ENCODE assay signal across 15 cellular contexts in the genomic region with DNA sequence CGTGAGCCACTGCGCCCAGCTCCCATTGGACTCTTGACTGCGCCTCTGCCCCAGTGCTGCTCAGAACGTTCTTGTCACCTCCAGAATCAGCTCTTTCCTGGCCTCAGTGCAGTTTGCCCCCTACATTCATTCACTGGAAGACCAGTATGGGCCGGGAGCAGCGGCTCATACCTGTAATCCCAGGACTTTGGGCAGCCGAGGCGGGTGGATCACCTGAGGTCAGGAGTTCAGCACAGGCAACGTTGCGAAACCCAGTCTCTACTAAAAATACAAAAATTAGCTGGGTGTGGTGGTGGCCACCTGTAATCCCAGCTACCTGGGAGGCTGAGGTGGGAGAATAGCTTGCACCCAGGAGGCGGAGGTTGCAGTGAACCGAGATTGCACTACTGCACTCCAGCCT. TPM values are rescaled to one million over a fixed set of nuclear protein-coding genes. Genes with fewer than 3 reads are reported as not detected.
DNase-seq lines count a peak whose midpoint lies in the region; ATAC-seq, FAIRE-seq and TF ChIP-seq lines count a peak whose summit lies in the region.
"Not testable (repeated sequence)": the region's sequence is repeated elsewhere in the genome, so short reads cannot be mapped to it uniquely, and the experiment has no call there.
"Had no signal": no experiment of that assay in that cellular context is flagged by ENCODE, and none has a peak within 500 bp of the region (broad histone marks: within the 10 kb centered on the region; RNA-seq: fewer than 3 reads in every experiment).

No MANE protein-coding gene starts in this region.

- POLR2A ChIA-PET in HepG2 (lab: Yijun Ruan, JAX), result interaction anchor here (0.8 to 2.0 kb wide), 9 partner anchors 41 to 155 kb away, joined by 3 to 9 read pairs (median 4); a partner anchor contains a TSS

- H3K36me3 ChIP-seq in Peyer's patch (peaks cover 0 to 24% (median 0%) of the 10 kb centered on the region in 3 donors), HepG2 (replicated peaks in 1 of 2; ENCODE audit: control insufficient read depth in 1 of 2, insufficient read depth in 2 of 2, low read length in 2 of 2) (peaks cover 13 to 26% of the 10 kb centered on the region in 2 experiments; a peak in 4 of 5 replicates), osteoblast (ENCODE audit: insufficient read depth, low read length) (peaks cover 13% of the 10 kb centered on the region)
- H3K36me3 ChIP-seq in right lobe of liver, result not testable (repeated sequence)

- DNase-seq in Peyer's patch (peak in 2 of 3 donors; percentile 65 to 66), HepG2 (ENCODE audit: low spot score) (peak; percentile 48), right lobe of liver (peak in 2 of 3 donors; percentile 83), osteoblast (ENCODE audit: insufficient read length, low spot score, missing footprints) (peak; percentile 15)
- not testable (repeated sequence) for DNase-seq in left colon

- peak overlapping the region in 3 of 4 donors; percentile 51 to 90 (median 84) for H3K27ac ChIP-seq in Peyer's patch
- H3K27ac ChIP-seq in VCaP, result peak overlapping the region; percentile 73
- peak overlapping the region; percentile 78 for H3K27ac ChIP-seq in HepG2 (ENCODE audit: extremely low read length, insufficient read depth, low read length)
- peak overlapping the region in 2 of 3 donors; percentile 3 to 71 for H3K27ac ChIP-seq in right lobe of liver
- not testable (repeated sequence) for H3K27ac ChIP-seq in osteoblast (ENCODE audit: low read depth, low read length)

- FAIRE-seq in HepG2 (lab: Jason Lieb, UNC), result not testable (repeated sequence)

- 59% methylated on average over 11 of the region's 12 CpGs for WGBS in HepG2 (ENCODE audit: low lambda C conversion rate)
- WGBS in right lobe of liver (ENCODE audit: insufficient coverage, low coverage, low lambda C conversion rate, missing lambda C conversion rate), result 42% methylated on average over 7 of the region's 12 CpGs

- not testable (repeated sequence) for TF ChIP-seq POLR2A in Peyer's patch (IDR thresholded peaks at IDR 0.05); HepG2 (IDR thresholded peaks at IDR 0.05; ENCODE audit: insufficient read depth in 1 of 2, low read depth in 2 of 2, low read length in 2 of 2); right lobe of liver (IDR thresholded peaks at IDR 0.05)

- H3K9ac ChIP-seq in HepG2 (ENCODE audit: insufficient read depth, low read depth, low read length), result not testable (repeated sequence)

- not testable (repeated sequence) for TF ChIP-seq CTCF in Peyer's patch (IDR thresholded peaks at IDR 0.05); VCaP (conservative IDR thresholded peaks at IDR 0.05); HepG2 (CRISPR knock-in tag; IDR thresholded peaks at IDR 0.05); right lobe of liver (IDR thresholded peaks at IDR 0.05); osteoblast (IDR thresholded peaks at IDR 0.05; ENCODE audit: extremely low read depth, low read depth, low read length)

- H3K4me3 ChIP-seq in Peyer's patch, result peak overlapping the region in 2 of 4 donors; percentile 5 to 30
- not testable (repeated sequence) for H3K4me3 ChIP-seq in HepG2 (replicated peaks in 1 of 3; ENCODE audit: insufficient read depth in 1 of 3, low read depth in 2 of 3, low read length in 3 of 3); right lobe of liver; osteoblast (ENCODE audit: insufficient read depth, low read length)

- not testable (repeated sequence) for TF ChIP-seq RAD21 in HepG2 (CRISPR knock-in tag; IDR thresholded peaks at IDR 0.05)

- not testable (repeated sequence) for H2AFZ ChIP-seq in HepG2 (ENCODE audit: low read length); osteoblast (ENCODE audit: low read length)

- intact Hi-C loops in left colon (cut with DNase I, micrococcal nuclease); right lobe of liver (cut with DNase I): not testable (repeated sequence)
- intact Hi-C loops in HepG2 (cut with micrococcal nuclease; ENCODE audit: unreplicated experiment), result loop anchor here (10.0 kb wide), 1 partner anchor 50 kb away; a partner anchor contains a TSS

- H3K4me1 ChIP-seq in Peyer's patch (peaks cover 0 to 48% (median 7%) of the 10 kb centered on the region in 4 donors), HepG2 (ENCODE audit: insufficient read depth, low read length) (peaks cover 47% of the 10 kb centered on the region), right lobe of liver (peaks cover 0 to 53% (median 26%) of the 10 kb centered on the region in 4 donors)
- H3K4me1 ChIP-seq in osteoblast (ENCODE audit: insufficient read depth, low read length), result not testable (repeated sequence)

- H3K27me3 ChIP-seq in Peyer's patch; HepG2 (ENCODE audit: control insufficient read depth in 1 of 2, insufficient read depth in 2 of 2, low read length in 2 of 2); right lobe of liver; osteoblast (ENCODE audit: insufficient read depth, low read length): not testable (repeated sequence)

- in situ Hi-C loops in HepG2 (cut with HindIII; ENCODE audit: extremely low pct_ligation_motif_present, low pct_unique_long_range_greater_than_20kb), result not testable (repeated sequence)

- CTCF ChIA-PET in HepG2 (lab: Yijun Ruan, JAX; ENCODE audit: low intra/inter-chr PET ratio, low total read pairs), result not testable (repeated sequence)

- not testable (repeated sequence) for H3K9me3 ChIP-seq in Peyer's patch; HepG2 (ENCODE audit: low read length); right lobe of liver; osteoblast (ENCODE audit: low read depth, low read length)

- not testable (repeated sequence) for H3K4me2 ChIP-seq in HepG2 (ENCODE audit: low read depth, low read length); osteoblast (ENCODE audit: insufficient read depth, low read length)

- peak in 1 of 2 experiments; percentile 12; a peak in 1 of 4 replicates for TF ChIP-seq EP300 in HepG2 (IDR thresholded peaks at IDR 0.05; ENCODE audit: low read depth in 2 of 2, low read length in 2 of 2)
- TF ChIP-seq EP300 in HepG2 (CRISPR knock-in tag; IDR thresholded peaks at IDR 0.05; ENCODE audit: borderline replicate concordance), result not testable (repeated sequence)

- BruUV-seq in HepG2 (replicated peaks; lab: Mats Ljungman, UMichigan), result not testable (repeated sequence)

- peaks cover 13% of the 10 kb centered on the region; the same call in 1 of the 2 replicates for H4K20me1 ChIP-seq in HepG2 (ENCODE audit: insufficient read depth, low read length)
- not testable (repeated sequence) for H4K20me1 ChIP-seq in osteoblast (ENCODE audit: insufficient read depth, low read length)

- not testable (repeated sequence) for H3K79me2 ChIP-seq in HepG2 (ENCODE audit: insufficient read depth, low read length); osteoblast (ENCODE audit: insufficient read depth, low read length)

- ATAC-seq in left colon (peak; percentile 34), HepG2 (peak; percentile 19), right lobe of liver (peak; percentile 47 to 51 (median 50))

RNA-seq across cellular contexts. Expression of a gene that starts 17.4 kb away (rescaled TPM):
- total RNA-seq in Peyer's patch (1 to 10 TPM in 2 of 4 donors, not detected in 2; 1.6 to 3.0 TPM), left colon (1 to 10 TPM; 1.3 to 1.9 TPM), HepG2 (2016; rRNA removed; fragmentation: Illumina TruSeq; extraction: Trizol) (0.13 TPM in 1 of 2 replicates, not detected in the other), right lobe of liver (under 1 TPM in 4 of 6 experiments, not detected in 2; 0.31 to 0.90 (median 0.41) TPM), osteoblast (under 0.01 TPM in 1 of 2 replicates, not detected in the other)
- total RNA-seq in HepG2 (2016; cell fraction: cytosol; rRNA removed; fragmentation: Illumina TruSeq; extraction: Trizol; ENCODE audit: low read depth), result not detected in 2 replicates
- total RNA-seq in HepG2 (2016; cell fraction: insoluble cytoplasmic fraction; rRNA removed; fragmentation: Illumina TruSeq; extraction: Trizol), result not detected in 2 replicates
- 0.15 TPM in 1 of 2 replicates, not detected in the other for total RNA-seq in HepG2 (2016; cell fraction: membrane; rRNA removed; fragmentation: Illumina TruSeq; extraction: Trizol)
- not detected in 2 replicates for total RNA-seq in HepG2 (2016; cell fraction: nucleus; rRNA removed; fragmentation: Illumina TruSeq; extraction: Trizol)
- polyA plus RNA-seq in HepG2 (2011; rRNA removed), result 0.09 TPM in 2 replicates
- 0.11 TPM in 1 of 2 replicates, not detected in the other for polyA plus RNA-seq in HepG2 (2011; cell fraction: cytosol; rRNA removed)
- 1.3 and 1.6 TPM in 2 replicates for polyA plus RNA-seq in HepG2 (2011; cell fraction: nucleus; rRNA removed)
- 0.60 and 0.79 TPM in 2 replicates for polyA plus RNA-seq in HepG2 (2012)
- polyA plus RNA-seq in HepG2 (2016; cell fraction: cytosol; fragmentation: Illumina TruSeq; extraction: Trizol; ENCODE audit: low read depth), result 0.18 and 0.26 TPM in 2 replicates
- 0.16 and 0.24 TPM in 2 replicates for polyA plus RNA-seq in HepG2 (2016; cell fraction: insoluble cytoplasmic fraction; fragmentation: Illumina TruSeq; extraction: Trizol; ENCODE audit: low read depth)
- polyA plus RNA-seq in HepG2 (2016; cell fraction: membrane; fragmentation: Illumina TruSeq; extraction: Trizol; ENCODE audit: low read depth), result 0.22 and 0.28 TPM in 2 replicates
- 1.4 and 1.5 TPM in 2 replicates for polyA plus RNA-seq in HepG2 (2016; cell fraction: nucleus; fragmentation: Illumina TruSeq; extraction: Trizol; ENCODE audit: insufficient read depth, low read depth)
- polyA minus RNA-seq in HepG2 (2011; rRNA and poly(A)+ RNA removed; ENCODE audit: low replicate concordance), result 0.42 TPM in 1 of 2 replicates, not detected in the other
- not detected in 2 replicates for polyA minus RNA-seq in HepG2 (2011; cell fraction: cytosol; rRNA and poly(A)+ RNA removed)
- polyA minus RNA-seq in HepG2 (2011; cell fraction: nucleus; rRNA and poly(A)+ RNA removed), result 0.26 and 0.50 TPM in 2 replicates
- total RNA-seq: CD4-positive, CD25-positive, alpha-beta regulatory T cell; Daoy; G401; GM12878 had no signal
- polyA plus RNA-seq: CD14-positive monocyte; CD4-positive, alpha-beta memory T cell; CD4-positive, CD25-positive, alpha-beta regulatory T cell; CD8-positive, alpha-beta memory T cell; GM12878 had no signal

RNA-seq across cellular contexts. Expression of a gene that starts 27.5 kb away (rescaled TPM):
- 10 to 100 TPM in 1 of 4 donors, not detected in 3; 12.6 TPM for total RNA-seq in Peyer's patch
- 1 to 10 TPM in 1 of 2 donors, not detected in 1; 2.7 TPM for total RNA-seq in left colon
- not detected in 2 replicates for total RNA-seq in HepG2 (2016; rRNA removed; fragmentation: Illumina TruSeq; extraction: Trizol)
- not detected in 2 replicates for total RNA-seq in HepG2 (2016; cell fraction: cytosol; rRNA removed; fragmentation: Illumina TruSeq; extraction: Trizol; ENCODE audit: low read depth)
- total RNA-seq in HepG2 (2016; cell fraction: insoluble cytoplasmic fraction; rRNA removed; fragmentation: Illumina TruSeq; extraction: Trizol), result not detected in 2 replicates
- not detected in 2 replicates for total RNA-seq in HepG2 (2016; cell fraction: membrane; rRNA removed; fragmentation: Illumina TruSeq; extraction: Trizol)
- total RNA-seq in HepG2 (2016; cell fraction: nucleus; rRNA removed; fragmentation: Illumina TruSeq; extraction: Trizol), result not detected in 2 replicates
- polyA plus RNA-seq in HepG2 (2011; rRNA removed), result not detected in 2 replicates
- polyA plus RNA-seq in HepG2 (2011; cell fraction: cytosol; rRNA removed), result not detected in 2 replicates
- polyA plus RNA-seq in HepG2 (2011; cell fraction: nucleus; rRNA removed), result not detected in 2 replicates
- polyA plus RNA-seq in HepG2 (2012), result not detected in 2 replicates
- not detected in 2 replicates for polyA plus RNA-seq in HepG2 (2016; cell fraction: cytosol; fragmentation: Illumina TruSeq; extraction: Trizol; ENCODE audit: low read depth)
- polyA plus RNA-seq in HepG2 (2016; cell fraction: insoluble cytoplasmic fraction; fragmentation: Illumina TruSeq; extraction: Trizol; ENCODE audit: low read depth), result not detected in 2 replicates
- polyA plus RNA-seq in HepG2 (2016; cell fraction: membrane; fragmentation: Illumina TruSeq; extraction: Trizol; ENCODE audit: low read depth), result not detected in 2 replicates
- not detected in 2 replicates for polyA plus RNA-seq in HepG2 (2016; cell fraction: nucleus; fragmentation: Illumina TruSeq; extraction: Trizol; ENCODE audit: insufficient read depth, low read depth)
- not detected in 2 replicates for polyA minus RNA-seq in HepG2 (2011; rRNA and poly(A)+ RNA removed; ENCODE audit: low replicate concordance)
- polyA minus RNA-seq in HepG2 (2011; cell fraction: cytosol; rRNA and poly(A)+ RNA removed), result not detected in 2 replicates
- polyA minus RNA-seq in HepG2 (2011; cell fraction: nucleus; rRNA and poly(A)+ RNA removed), result not detected in 2 replicates
- not detected for total RNA-seq in right lobe of liver
- not detected in 2 replicates for total RNA-seq in osteoblast
- total RNA-seq: A673; CD4-positive, alpha-beta memory T cell; CD4-positive, CD25-positive, alpha-beta regulatory T cell; CD8-positive, alpha-beta memory T cell; Daoy; G401; GM12878 had no signal
- polyA plus RNA-seq: AG04450; CD14-positive monocyte; CD4-positive, alpha-beta memory T cell; CD4-positive, CD25-positive, alpha-beta regulatory T cell; CD8-positive, alpha-beta memory T cell; GM12878 had no signal

RNA-seq across cellular contexts. Expression of a gene that starts 29.7 kb away (rescaled TPM):
- total RNA-seq in Peyer's patch (1,000 to 10,000 TPM in 3 of 4 donors, 10 to 100 TPM in 1; 77.6 to 1,696 (median 1,274) TPM), left colon (100 to 1,000 TPM; 359 to 611 TPM), HepG2 (2016; rRNA removed; fragmentation: Illumina TruSeq; extraction: Trizol) (0.21 and 0.46 TPM in 2 replicates), right lobe of liver (100 to 1,000 TPM in 2 of 6 experiments, 10 to 100 TPM in 4; 59.4 to 162 (median 80.7) TPM), osteoblast (not detected in 2 replicates)
- total RNA-seq in HepG2 (2016; cell fraction: cytosol; rRNA removed; fragmentation: Illumina TruSeq; extraction: Trizol; ENCODE audit: low read depth), result 0.09 TPM in 1 of 2 replicates, not detected in the other
- total RNA-seq in HepG2 (2016; cell fraction: insoluble cytoplasmic fraction; rRNA removed; fragmentation: Illumina TruSeq; extraction: Trizol), result 0.52 TPM in 1 of 2 replicates, not detected in the other
- total RNA-seq in HepG2 (2016; cell fraction: membrane; rRNA removed; fragmentation: Illumina TruSeq; extraction: Trizol), result 0.25 and 0.52 TPM in 2 replicates
- total RNA-seq in HepG2 (2016; cell fraction: nucleus; rRNA removed; fragmentation: Illumina TruSeq; extraction: Trizol), result 0.65 and 0.72 TPM in 2 replicates
- 0.68 and 0.71 TPM in 2 replicates for polyA plus RNA-seq in HepG2 (2011; rRNA removed)
- 0.19 and 0.67 TPM in 2 replicates for polyA plus RNA-seq in HepG2 (2011; cell fraction: cytosol; rRNA removed)
- polyA plus RNA-seq in HepG2 (2011; cell fraction: nucleus; rRNA removed), result 1.8 and 3.5 TPM in 2 replicates
- 0.37 and 0.71 TPM in 2 replicates for polyA plus RNA-seq in HepG2 (2012)
- 0.06 and 0.12 TPM in 2 replicates for polyA plus RNA-seq in HepG2 (2016; cell fraction: cytosol; fragmentation: Illumina TruSeq; extraction: Trizol; ENCODE audit: low read depth)
- 0.70 and 0.90 TPM in 2 replicates for polyA plus RNA-seq in HepG2 (2016; cell fraction: insoluble cytoplasmic fraction; fragmentation: Illumina TruSeq; extraction: Trizol; ENCODE audit: low read depth)
- polyA plus RNA-seq in HepG2 (2016; cell fraction: membrane; fragmentation: Illumina TruSeq; extraction: Trizol; ENCODE audit: low read depth), result 0.11 and 0.40 TPM in 2 replicates
- polyA plus RNA-seq in HepG2 (2016; cell fraction: nucleus; fragmentation: Illumina TruSeq; extraction: Trizol; ENCODE audit: insufficient read depth, low read depth), result 3.1 and 3.6 TPM in 2 replicates
- 0.62 TPM in 1 of 2 replicates, not detected in the other for polyA minus RNA-seq in HepG2 (2011; rRNA and poly(A)+ RNA removed; ENCODE audit: low replicate concordance)
- polyA minus RNA-seq in HepG2 (2011; cell fraction: cytosol; rRNA and poly(A)+ RNA removed), result 0.40 TPM in 1 of 2 replicates, not detected in the other
- 0.26 and 0.75 TPM in 2 replicates for polyA minus RNA-seq in HepG2 (2011; cell fraction: nucleus; rRNA and poly(A)+ RNA removed)
- total RNA-seq: A673; CD4-positive, alpha-beta memory T cell; CD4-positive, CD25-positive, alpha-beta regulatory T cell; CD8-positive, alpha-beta memory T cell; Daoy; G401; GM12878 had no signal
- polyA plus RNA-seq: AG04450; CD4-positive, alpha-beta memory T cell; CD4-positive, CD25-positive, alpha-beta regulatory T cell; CD8-positive, alpha-beta memory T cell had no signal

RNA-seq across cellular contexts. Expression of a gene that starts 38.7 kb away (rescaled TPM):
- total RNA-seq in Peyer's patch, result 10 to 100 TPM; 28.1 to 80.9 (median 58.4) TPM
- total RNA-seq in left colon, result 10 to 100 TPM; 29.9 to 36.4 TPM
- not detected in 2 replicates for total RNA-seq in HepG2 (2016; rRNA removed; fragmentation: Illumina TruSeq; extraction: Trizol)
- not detected in 2 replicates for total RNA-seq in HepG2 (2016; cell fraction: cytosol; rRNA removed; fragmentation: Illumina TruSeq; extraction: Trizol; ENCODE audit: low read depth)
- not detected in 2 replicates for total RNA-seq in HepG2 (2016; cell fraction: insoluble cytoplasmic fraction; rRNA removed; fragmentation: Illumina TruSeq; extraction: Trizol)
- total RNA-seq in HepG2 (2016; cell fraction: membrane; rRNA removed; fragmentation: Illumina TruSeq; extraction: Trizol), result not detected in 2 replicates
- not detected in 2 replicates for total RNA-seq in HepG2 (2016; cell fraction: nucleus; rRNA removed; fragmentation: Illumina TruSeq; extraction: Trizol)
- polyA plus RNA-seq in HepG2 (2011; rRNA removed), result 0.04 TPM in 1 of 2 replicates, not detected in the other
- 0.03 TPM in 1 of 2 replicates, not detected in the other for polyA plus RNA-seq in HepG2 (2011; cell fraction: cytosol; rRNA removed)
- polyA plus RNA-seq in HepG2 (2011; cell fraction: nucleus; rRNA removed), result 0.47 and 0.69 TPM in 2 replicates
- 0.42 and 0.91 TPM in 2 replicates for polyA plus RNA-seq in HepG2 (2012)
- not detected in 2 replicates for polyA plus RNA-seq in HepG2 (2016; cell fraction: cytosol; fragmentation: Illumina TruSeq; extraction: Trizol; ENCODE audit: low read depth)
- polyA plus RNA-seq in HepG2 (2016; cell fraction: insoluble cytoplasmic fraction; fragmentation: Illumina TruSeq; extraction: Trizol; ENCODE audit: low read depth), result not detected in 2 replicates
- polyA plus RNA-seq in HepG2 (2016; cell fraction: membrane; fragmentation: Illumina TruSeq; extraction: Trizol; ENCODE audit: low read depth), result not detected in 2 replicates
- not detected in 2 replicates for polyA plus RNA-seq in HepG2 (2016; cell fraction: nucleus; fragmentation: Illumina TruSeq; extraction: Trizol; ENCODE audit: insufficient read depth, low read depth)
- 3.8 TPM in 1 of 2 replicates, not detected in the other for polyA minus RNA-seq in HepG2 (2011; rRNA and poly(A)+ RNA removed; ENCODE audit: low replicate concordance)
- polyA minus RNA-seq in HepG2 (2011; cell fraction: cytosol; rRNA and poly(A)+ RNA removed), result not detected in 2 replicates
- polyA minus RNA-seq in HepG2 (2011; cell fraction: nucleus; rRNA and poly(A)+ RNA removed), result not detected in 2 replicates
- total RNA-seq in right lobe of liver, result 10 to 100 TPM; 27.3 to 72.8 (median 47.7) TPM
- 11.5 and 21.4 TPM in 2 replicates for total RNA-seq in osteoblast

RNA-seq across cellular contexts. Expression of a gene that starts 40.6 kb away (rescaled TPM):
- total RNA-seq in Peyer's patch (10 to 100 TPM; 14.9 to 56.2 (median 47.0) TPM), left colon (10 to 100 TPM; 24.1 to 27.1 TPM), HepG2 (2016; rRNA removed; fragmentation: Illumina TruSeq; extraction: Trizol) (18.2 and 29.6 TPM in 2 replicates), right lobe of liver (10 to 100 TPM; 11.3 to 17.9 (median 14.0) TPM), osteoblast (38.0 and 44.2 TPM in 2 replicates)
- total RNA-seq in HepG2 (2016; cell fraction: cytosol; rRNA removed; fragmentation: Illumina TruSeq; extraction: Trizol; ENCODE audit: low read depth), result 52.0 and 58.7 TPM in 2 replicates
- 20.8 and 32.8 TPM in 2 replicates for total RNA-seq in HepG2 (2016; cell fraction: insoluble cytoplasmic fraction; rRNA removed; fragmentation: Illumina TruSeq; extraction: Trizol)
- total RNA-seq in HepG2 (2016; cell fraction: membrane; rRNA removed; fragmentation: Illumina TruSeq; extraction: Trizol), result 63.0 and 70.8 TPM in 2 replicates
- total RNA-seq in HepG2 (2016; cell fraction: nucleus; rRNA removed; fragmentation: Illumina TruSeq; extraction: Trizol), result 23.5 and 24.2 TPM in 2 replicates
- polyA plus RNA-seq in HepG2 (2011; rRNA removed), result 22.3 and 31.6 TPM in 2 replicates
- polyA plus RNA-seq in HepG2 (2011; cell fraction: cytosol; rRNA removed), result 18.7 and 21.9 TPM in 2 replicates
- 48.8 and 50.2 TPM in 2 replicates for polyA plus RNA-seq in HepG2 (2011; cell fraction: nucleus; rRNA removed)
- 24.8 and 28.9 TPM in 2 replicates for polyA plus RNA-seq in HepG2 (2012)
- polyA plus RNA-seq in HepG2 (2016; cell fraction: cytosol; fragmentation: Illumina TruSeq; extraction: Trizol; ENCODE audit: low read depth), result 54.2 and 64.1 TPM in 2 replicates
- polyA plus RNA-seq in HepG2 (2016; cell fraction: insoluble cytoplasmic fraction; fragmentation: Illumina TruSeq; extraction: Trizol; ENCODE audit: low read depth), result 20.0 and 24.6 TPM in 2 replicates
- polyA plus RNA-seq in HepG2 (2016; cell fraction: membrane; fragmentation: Illumina TruSeq; extraction: Trizol; ENCODE audit: low read depth), result 53.8 and 73.1 TPM in 2 replicates
- polyA plus RNA-seq in HepG2 (2016; cell fraction: nucleus; fragmentation: Illumina TruSeq; extraction: Trizol; ENCODE audit: insufficient read depth, low read depth), result 41.0 and 44.0 TPM in 2 replicates
- 25.5 and 31.1 TPM in 2 replicates for polyA minus RNA-seq in HepG2 (2011; rRNA and poly(A)+ RNA removed; ENCODE audit: low replicate concordance)
- polyA minus RNA-seq in HepG2 (2011; cell fraction: cytosol; rRNA and poly(A)+ RNA removed), result 12.7 and 21.4 TPM in 2 replicates
- 27.7 and 32.9 TPM in 2 replicates for polyA minus RNA-seq in HepG2 (2011; cell fraction: nucleus; rRNA and poly(A)+ RNA removed)

Comparison
In these comparisons a context has a peak if more than half of its experiments do, and no peak if none do; other contexts are left out.
1. RNA of a gene that starts 29.7 kb away (total RNA-seq): 77.6 to 1,696 TPM in Peyer's patch, 359 to 611 TPM in left colon and 59.4 to 162 TPM in right lobe of liver; 0.09 to 0.72 TPM in HepG2 and not detected in osteoblast; every median in the first group is over 10 times any median in the second.
2. Peak in every context shown above with its lines, with median percentiles within 50 percentile points of each other: ATAC-seq.